ENCODE assay signal across 4 cellular contexts in genomic region chr16:32647562-32647961, GRCh38. TPM values are rescaled to one million over a fixed set of nuclear protein-coding genes. Genes with fewer than 3 reads are reported as not detected.
"Had no signal": no experiment of that assay in that cellular context is flagged by ENCODE, and none has a peak within 500 bp of the region (broad histone marks: within the 10 kb centered on the region; RNA-seq: fewer than 3 reads in every experiment).

No MANE protein-coding gene starts in this region.

RNA-seq across cellular contexts. Expression of gene TP53TG3, which starts 28.4 kb away (rescaled TPM):
- total RNA-seq: NCI-H460, PC-9, Peyer's patch, SJCRH30 had no signal
